Comparison of ENCODE assay signal across 24 cellular contexts in genomic region chr17:18278867-18279266, GRCh38.
"Had no signal": no experiment of that assay in that cellular context is flagged by ENCODE, and none has a peak within 500 bp of the region (broad histone marks: within the 10 kb centered on the region; RNA-seq: fewer than 3 reads in every experiment).

No MANE protein-coding gene starts in this region.

- ATAC-seq: body of pancreas; left lung; naive thymus-derived CD4-positive, alpha-beta T cell; sciatic nerve; stimulated activated naive CD8-positive, alpha-beta T cell treated with anti-CD3 and anti-CD28 coated beads, Interleukin-15, Interleukin-2, amounts not matched to agents 100 U/mL and 50 U/mL, for 24 hours had no signal

- H3K4me3 ChIP-seq: body of pancreas, left lung, lung, spleen, upper lobe of left lung had no signal

- H3K27me3 Mint-ChIP-seq: activated B cell treated with CpG ODN at 0.5 μM for 24 hours; activated naive CD8-positive, alpha-beta T cell treated with anti-CD3 and anti-CD28 coated beads for 36 hours; naive thymus-derived CD4-positive, alpha-beta T cell had no signal

- H3K4me3 Mint-ChIP-seq: activated B cell treated with CpG ODN at 0.5 μM for 24 hours; activated naive CD8-positive, alpha-beta T cell treated with anti-CD3 and anti-CD28 coated beads for 36 hours; immature natural killer cell; naive thymus-derived CD4-positive, alpha-beta T cell; neural crest cell had no signal

- DNase-seq: activated B cell treated with CpG ODN at 0.5 μM for 24 hours; activated CD4-positive, alpha-beta T cell treated with anti-CD3 and anti-CD28 coated beads for 4 hours; activated CD4-positive, alpha-beta T cell treated with anti-CD3 and anti-CD28 coated beads, Interleukin-2, amount 50 U/mL, for 48 hours; activated naive CD4-positive, alpha-beta T cell treated with Interleukin-2 at 50 U/mL for 16 hours; activated naive CD8-positive, alpha-beta T cell treated with anti-CD3 and anti-CD28 coated beads for 36 hours; activated T-cell treated with anti-CD3 and anti-CD28 coated beads, Interleukin-2, amount 50 U/mL, for 48 hours; amniotic stem cell; body of pancreas; caudate nucleus; effector memory CD4-positive, alpha-beta T cell; foreskin melanocyte; immature natural killer cell; kidney glomerular epithelial cell; left lung; naive thymus-derived CD4-positive, alpha-beta T cell; occipital lobe; spleen; stimulated activated CD4-positive, alpha-beta T cell treated with anti-CD3 and anti-CD28 coated beads, Interleukin-4, amount 100 ng/mL, for 1 hour; stimulated activated naive CD8-positive, alpha-beta T cell treated with anti-CD3 and anti-CD28 coated beads, Interleukin-15, Interleukin-2, amounts not matched to agents 100 U/mL and 50 U/mL, for 24 hours; T1000; upper lobe of left lung had no signal

- H3K27ac Mint-ChIP-seq: activated B cell treated with CpG ODN at 0.5 μM for 24 hours; activated naive CD8-positive, alpha-beta T cell treated with anti-CD3 and anti-CD28 coated beads for 36 hours; naive thymus-derived CD4-positive, alpha-beta T cell had no signal

- H3K4me1 ChIP-seq: body of pancreas, left lung, spleen, upper lobe of left lung had no signal

- H3K27me3 ChIP-seq: body of pancreas, left lung, spleen, upper lobe of left lung had no signal

- H3K4me1 Mint-ChIP-seq: activated B cell treated with CpG ODN at 0.5 μM for 24 hours; activated naive CD8-positive, alpha-beta T cell treated with anti-CD3 and anti-CD28 coated beads for 36 hours; immature natural killer cell; naive thymus-derived CD4-positive, alpha-beta T cell; neural crest cell had no signal

- H3K9me3 ChIP-seq: body of pancreas, left lung, spleen, upper lobe of left lung had no signal

- H3K27ac ChIP-seq: body of pancreas, left lung, spleen, upper lobe of left lung had no signal
